33 cellular contexts compared by ENCODE assay signal in genomic region chr12:96077081-96077480, GRCh38.
"Had no signal": no experiment of that assay in that cellular context is flagged by ENCODE, and none has a peak within 500 bp of the region (broad histone marks: within the 10 kb centered on the region; RNA-seq: fewer than 3 reads in every experiment).

No MANE protein-coding gene starts in this region.

- H3K27ac ChIP-seq: colonic mucosa, foreskin keratinocyte, hepatocyte, parathyroid adenoma, right lobe of liver, suprapubic skin, transverse colon, uterus had no signal

- H3K36me3 ChIP-seq: colonic mucosa, esophagus muscularis mucosa, gastroesophageal sphincter, heart left ventricle, right lobe of liver, suprapubic skin, transverse colon, upper lobe of right lung, uterus had no signal

- H3K4me3 ChIP-seq: colonic mucosa, esophagus muscularis mucosa, gastroesophageal sphincter, heart left ventricle, hepatocyte, lung, mucosa of descending colon, right lobe of liver, smooth muscle cell, suprapubic skin, transverse colon, upper lobe of right lung, uterus had no signal

- DNase-seq: colonic mucosa; effector CD8-positive, alpha-beta T cell; foreskin keratinocyte; heart left ventricle; immature natural killer cell; islet precursor cell; kidney glomerular epithelial cell; left colon; mucosa of descending colon; naive B cell; right lobe of liver; stimulated activated CD4-positive, alpha-beta T cell treated with anti-CD3 and anti-CD28 coated beads, Interleukin-12 subunit alpha, Interleukin-12 subunit beta, amount 100 ng/mL, for 4 hours; stimulated activated CD4-positive, alpha-beta T cell treated with anti-CD3 and anti-CD28 coated beads, Interleukin-1b, Interleukin-23, amount 100 ng/mL, for 48 hours; stimulated activated CD4-positive, alpha-beta T cell treated with anti-CD3 and anti-CD28 coated beads, Interleukin-4, amount 100 ng/mL, for 1 hour; stimulated activated CD8-positive, alpha-beta memory T cell treated with anti-CD3 and anti-CD28 coated beads, Interleukin-4, amount 100 ng/mL, for 48 hours; stimulated activated naive CD4-positive, alpha-beta T cell; stimulated activated naive CD8-positive, alpha-beta T cell treated with anti-CD3 and anti-CD28 coated beads, Interleukin-15, amount 100 ng/mL, for 72 hours; transverse colon; upper lobe of right lung; uterus had no signal

- H3K79me2 ChIP-seq: hepatocyte, parathyroid adenoma had no signal

- H3K4me2 ChIP-seq: hepatocyte, smooth muscle cell had no signal

- H3K27me3 Mint-ChIP-seq: memory B cell had no signal

- H3K4me1 ChIP-seq: colonic mucosa, foreskin keratinocyte, parathyroid adenoma, right lobe of liver, upper lobe of right lung, uterus had no signal

- H3K9me3 Mint-ChIP-seq: dendritic cell treated with granulocyte-macrophage colony-stimulating factor and Interleukin-4, amounts not matched to agents 40 ng/mL and 50 ng/mL, for 4 days; immature natural killer cell; memory B cell; mesothelial cell of epicardium; naive B cell; natural killer cell treated with Interleukin-12 subunit alpha and Interleukin-12 subunit beta and Interleukin-15 and Interleukin-18, amount 100 ng/mL, for 72 hours; neural crest cell; stimulated activated naive CD8-positive, alpha-beta T cell treated with anti-CD3 and anti-CD28 coated beads, Interleukin-15, amount 100 ng/mL, for 72 hours had no signal

- H3K4me1 Mint-ChIP-seq: immature natural killer cell, mesothelial cell of epicardium had no signal

- H3K27me3 ChIP-seq: colonic mucosa, esophagus muscularis mucosa, foreskin keratinocyte, gastroesophageal sphincter, hepatocyte, right lobe of liver, suprapubic skin, transverse colon, upper lobe of right lung, uterus had no signal

- H3K4me3 Mint-ChIP-seq: dendritic cell treated with granulocyte-macrophage colony-stimulating factor and Interleukin-4, amounts not matched to agents 40 ng/mL and 50 ng/mL, for 4 days; immature natural killer cell; memory B cell; mesothelial cell of epicardium; naive B cell; natural killer cell treated with Interleukin-12 subunit alpha and Interleukin-12 subunit beta and Interleukin-15 and Interleukin-18, amount 100 ng/mL, for 72 hours; neural crest cell; stimulated activated naive CD8-positive, alpha-beta T cell treated with anti-CD3 and anti-CD28 coated beads, Interleukin-15, amount 100 ng/mL, for 72 hours had no signal

- H2AFZ ChIP-seq: hepatocyte, parathyroid adenoma had no signal

- H3K9me3 ChIP-seq: colonic mucosa, esophagus muscularis mucosa, gastroesophageal sphincter, heart left ventricle, mucosa of descending colon, right lobe of liver, suprapubic skin, transverse colon, upper lobe of right lung, uterus had no signal

- H3K27ac Mint-ChIP-seq: dendritic cell treated with granulocyte-macrophage colony-stimulating factor and Interleukin-4, amounts not matched to agents 40 ng/mL and 50 ng/mL, for 4 days; immature natural killer cell; memory B cell; mesothelial cell of epicardium; naive B cell; natural killer cell treated with Interleukin-12 subunit alpha and Interleukin-12 subunit beta and Interleukin-15 and Interleukin-18, amount 100 ng/mL, for 72 hours; progenitor cell of endocrine pancreas; stimulated activated naive CD8-positive, alpha-beta T cell treated with anti-CD3 and anti-CD28 coated beads, Interleukin-15, amount 100 ng/mL, for 72 hours had no signal

- H3K36me3 Mint-ChIP-seq: immature natural killer cell; memory B cell; mesothelial cell of epicardium; natural killer cell treated with Interleukin-12 subunit alpha and Interleukin-12 subunit beta and Interleukin-15 and Interleukin-18, amount 100 ng/mL, for 72 hours had no signal

- ATAC-seq: foreskin keratinocyte; gastroesophageal sphincter; heart left ventricle; left colon; mucosa of descending colon; natural killer cell treated with Interleukin-12 subunit alpha and Interleukin-12 subunit beta and Interleukin-15 and Interleukin-18, amount 100 ng/mL, for 72 hours; right lobe of liver; stimulated activated naive CD8-positive, alpha-beta T cell treated with anti-CD3 and anti-CD28 coated beads, Interleukin-15, amount 100 ng/mL, for 72 hours; upper lobe of right lung had no signal
